Comparison of ENCODE assay signal across 32 cellular contexts in genomic region chr3:42694366-42694765, GRCh38. TPM values are rescaled to one million over a fixed set of nuclear protein-coding genes. Genes with fewer than 3 reads are reported as not detected.
"Had no signal": no experiment of that assay in that cellular context is flagged by ENCODE, and none has a peak within 500 bp of the region (broad histone marks: within the 10 kb centered on the region; RNA-seq: fewer than 3 reads in every experiment).

No MANE protein-coding gene starts in this region.

- DNase-seq: naive B cell; naive thymus-derived CD8-positive, alpha-beta T cell; nephron progenitor cell; nucleus accumbens; right cardiac atrium; right lobe of liver; small intestine; stimulated activated CD4-positive, alpha-beta T cell treated with anti-CD3 and anti-CD28 coated beads, Interleukin-15, amount 100 ng/mL, for 24 hours; stimulated activated CD4-positive, alpha-beta T cell treated with anti-CD3 and anti-CD28 coated beads, Interleukin-2, amount 100 ng/mL, for 24 hours; stimulated activated CD4-positive, alpha-beta T cell treated with anti-CD3 and anti-CD28 coated beads, Interleukin-2, amount 100 ng/mL, for 48 hours; stimulated activated CD4-positive, alpha-beta T cell treated with anti-CD3 and anti-CD28 coated beads, Interleukin-4, amount 100 ng/mL, for 24 hours; stimulated activated naive B cell treated with anti-CD40 and anti-IgM and Interleukin-4, amounts not matched to agents 10 μg/mL and 1 μg/mL and 100 μg/mL, for 72 hours; stimulated activated naive CD4-positive, alpha-beta T cell treated with Interleukin-2 at 50 U/mL for 16 hours; stomach; thyroid gland; trophoblast cell had no signal

- ATAC-seq: naive thymus-derived CD8-positive, alpha-beta T cell; natural killer cell treated with Interleukin-12 subunit alpha and Interleukin-12 subunit beta and Interleukin-15 and Interleukin-18, amount 100 ng/mL, for 72 hours; right cardiac atrium; right lobe of liver; stimulated activated effector memory CD8-positive, alpha-beta T cell treated with anti-CD3 and anti-CD28 coated beads, Interleukin-12 subunit alpha, Interleukin-12 subunit beta, amount 100 ng/mL, for 72 hours; stimulated activated naive B cell treated with anti-CD40 and anti-IgM and Interleukin-4, amounts not matched to agents 10 μg/mL and 1 μg/mL and 100 μg/mL, for 72 hours had no signal

- H3K36me3 ChIP-seq: neutrophil, ovary, right lobe of liver, stomach, thoracic aorta, thyroid gland, tibial nerve, upper lobe of left lung, vagina had no signal

- H3K27ac ChIP-seq: neutrophil, ovary, parathyroid adenoma, right lobe of liver, stomach, thoracic aorta, thyroid gland, tibial nerve, upper lobe of left lung, vagina had no signal

- H3K9me3 ChIP-seq: neutrophil, ovary, right lobe of liver, stomach, thoracic aorta, thyroid gland, tibial nerve, upper lobe of left lung, vagina had no signal

- H3K27me3 ChIP-seq: ovary, right lobe of liver, thyroid gland, tibial nerve, upper lobe of left lung, vagina had no signal

- H3K4me3 ChIP-seq: ovary, right lobe of liver, stomach, thoracic aorta, thyroid gland, tibial nerve, upper lobe of left lung, vagina had no signal

- H3K4me1 ChIP-seq: right lobe of liver, stomach, thyroid gland, tibial nerve, vagina had no signal

RNA-seq across cellular contexts. Expression of gene HHATL, which starts 8.2 kb away (rescaled TPM):
- total RNA-seq: naive thymus-derived CD8-positive, alpha-beta T cell; natural killer cell treated with Interleukin-12 subunit alpha and Interleukin-12 subunit beta and Interleukin-15 and Interleukin-18, amount 100 ng/mL, for 72 hours; neural crest cell; omental fat pad; progenitor cell of endocrine pancreas; pulmonary artery endothelial cell; stomach; temporal lobe; thoracic aorta; vagina had no signal
- polyA plus RNA-seq: naive thymus-derived CD8-positive, alpha-beta T cell had no signal

RNA-seq across cellular contexts. Expression of gene KLHL40, which starts 9.0 kb away (rescaled TPM):
- total RNA-seq: naive thymus-derived CD8-positive, alpha-beta T cell; natural killer cell treated with Interleukin-12 subunit alpha and Interleukin-12 subunit beta and Interleukin-15 and Interleukin-18, amount 100 ng/mL, for 72 hours; neural crest cell; ovary; progenitor cell of endocrine pancreas; pulmonary artery endothelial cell; subcutaneous adipose tissue; temporal lobe; thoracic aorta; thyroid gland; upper lobe of left lung; ureter; vagina had no signal
- polyA plus RNA-seq: naive thymus-derived CD8-positive, alpha-beta T cell; ovary had no signal

RNA-seq across cellular contexts. Expression of gene ZBTB47, which starts 40.9 kb away (rescaled TPM):
- polyA plus RNA-seq: naive thymus-derived CD8-positive, alpha-beta T cell had no signal
